In the genomic region with DNA sequence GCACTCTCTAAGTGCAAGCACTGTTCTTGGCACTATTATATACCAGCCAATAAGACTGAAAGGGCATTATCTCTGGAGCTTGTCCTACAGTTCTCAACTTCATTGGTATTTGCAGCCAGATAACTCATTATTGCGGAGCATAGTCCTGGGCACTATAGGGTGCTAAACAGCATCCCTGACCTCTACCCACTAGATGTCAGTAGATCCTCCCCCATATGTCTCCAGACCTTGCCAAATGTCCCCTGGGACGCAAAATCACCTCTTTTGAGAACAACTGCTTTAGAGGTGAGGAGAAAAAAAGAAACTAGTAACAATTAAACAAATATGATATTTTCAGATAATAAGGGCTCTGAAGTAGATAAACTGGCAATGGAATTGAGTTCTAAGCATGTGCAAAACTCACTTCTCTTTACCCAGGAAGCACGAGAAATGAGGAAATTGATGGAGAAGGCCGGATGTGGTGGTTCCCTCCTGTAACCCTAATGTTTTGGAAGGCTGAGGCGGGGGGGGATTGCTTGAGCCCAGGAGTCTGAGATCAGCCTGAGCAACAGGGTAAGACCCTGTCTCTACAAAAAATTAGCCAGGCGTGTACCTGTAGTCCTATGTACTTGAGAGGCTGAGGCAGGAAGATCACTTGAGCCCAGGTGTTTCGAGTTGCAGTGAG, we compare ENCODE assay signal across 8 cellular contexts.
DNase-seq lines count a peak whose midpoint lies in the region; ATAC-seq and TF ChIP-seq lines count a peak whose summit lies in the region.

No MANE protein-coding gene starts in this region.

- DNase-seq in activated naive CD4-positive, alpha-beta T cell treated with anti-CD3 and anti-CD28 coated beads, Interleukin-2, amount 10 ng/mL, durations not matched to agents 7 days and 5 days: no peak
- no peak for DNase-seq in activated naive CD4-positive, alpha-beta T cell (lab: John Stamatoyannopoulos, UW)
- DNase-seq in PC-9 (no peak), fibroblast of villous mesenchyme (ENCODE audit: low read depth) (no peak), left lobe of liver (ENCODE audit: low spot score) (no peak), HCEC 1CT (no peak), DMS153 treated with DMSO at 0.1 percent for 48 hours (lab: John Stamatoyannopoulos, UW; ENCODE audit: unreplicated experiment) (no peak)

- H2AFZ ChIP-seq in PC-9: no peak overlapping the region

- no peaks in the 10 kb centered on the region for H3K9me3 Mint-ChIP-seq in activated naive CD4-positive, alpha-beta T cell treated with anti-CD3 and anti-CD28 coated beads, Interleukin-2, amount 10 ng/mL, durations not matched to agents 7 days and 5 days

- no peak overlapping the region for H3K4me2 ChIP-seq in PC-9

- H3K27ac Mint-ChIP-seq in activated naive CD4-positive, alpha-beta T cell treated with anti-CD3 and anti-CD28 coated beads, Interleukin-2, amount 10 ng/mL, durations not matched to agents 7 days and 5 days: peak overlapping the region; percentile 60

- H3K79me2 ChIP-seq in PC-9 (ENCODE audit: low read depth): no peaks in the 10 kb centered on the region

- intact Hi-C loops in PC-9 (cut with micrococcal nuclease; ENCODE audit: unreplicated experiment): loop anchor here (2.0 to 10.0 kb wide), 3 partner anchors 86 to 630 kb away; no protein-coding TSS in a partner anchor

- POLR2A ChIA-PET in PC-9 (lab: Charles Lee; ENCODE audit: unreplicated experiment): no interaction called here

- H4K20me1 ChIP-seq in PC-9 (ENCODE audit: insufficient read depth): no peaks in the 10 kb centered on the region

- ATAC-seq in HG02884 (IDR thresholded peaks at IDR 0.05; ENCODE audit: unreplicated experiment) (peak; percentile 31), left lobe of liver (no peak)

- no peaks in the 10 kb centered on the region for H3K9me2 ChIP-seq in PC-9 (ENCODE audit: insufficient read depth)

- CTCF ChIA-PET in activated naive CD4-positive, alpha-beta T cell treated with anti-CD3 and anti-CD28 coated beads, Interleukin-2, amount 10 ng/mL, durations not matched to agents 7 days and 5 days (lab: Charles Lee): interaction anchor here (0.7 to 4.5 kb wide), 13 partner anchors 8 to 341 kb away, joined by 3 to 30 read pairs (median 4); no protein-coding TSS in a partner anchor
- CTCF ChIA-PET in PC-9 (lab: Charles Lee): no interaction called here

- H3K27me3 Mint-ChIP-seq in activated naive CD4-positive, alpha-beta T cell treated with anti-CD3 and anti-CD28 coated beads, Interleukin-2, amount 10 ng/mL, durations not matched to agents 7 days and 5 days: no peaks in the 10 kb centered on the region

- TF ChIP-seq CTCF in PC-9 (conservative IDR thresholded peaks at IDR 0.05): peak; percentile 33; the same call in 1 of the 2 replicates
- peak; percentile 39 for TF ChIP-seq CTCF in fibroblast of villous mesenchyme (IDR thresholded peaks at IDR 0.05; ENCODE audit: insufficient read depth, low read depth, low read length)

- H3K27me3 ChIP-seq in PC-9 (ENCODE audit: insufficient read depth, low read depth): no peaks in the 10 kb centered on the region

- no peaks in the 10 kb centered on the region for H3K9me3 ChIP-seq in PC-9 (ENCODE audit: insufficient read depth, low read depth)

- no peak overlapping the region for H3K4me3 Mint-ChIP-seq in activated naive CD4-positive, alpha-beta T cell treated with anti-CD3 and anti-CD28 coated beads, Interleukin-2, amount 10 ng/mL, durations not matched to agents 7 days and 5 days

- no peak overlapping the region for H3K27ac ChIP-seq in PC-9

- H3K36me3 Mint-ChIP-seq in activated naive CD4-positive, alpha-beta T cell treated with anti-CD3 and anti-CD28 coated beads, Interleukin-2, amount 10 ng/mL, durations not matched to agents 7 days and 5 days: peaks cover 1% of the 10 kb centered on the region

- peaks cover 42% of the 10 kb centered on the region for H3K4me1 Mint-ChIP-seq in activated naive CD4-positive, alpha-beta T cell treated with anti-CD3 and anti-CD28 coated beads, Interleukin-2, amount 10 ng/mL, durations not matched to agents 7 days and 5 days

- BruUV-seq in PC-9 (replicated peaks; lab: Mats Ljungman, UMichigan): no TSS peak

- no peaks in the 10 kb centered on the region for H3F3A ChIP-seq in PC-9 (ENCODE audit: insufficient read depth, low read depth)

- H3K4me3 ChIP-seq in PC-9 (no peak overlapping the region), fibroblast of villous mesenchyme (ENCODE audit: low read depth, low read length) (no peak overlapping the region)

- no peaks in the 10 kb centered on the region for H3K4me1 ChIP-seq in PC-9 (replicated peaks; ENCODE audit: insufficient read depth)

- H3K36me3 ChIP-seq in PC-9 (ENCODE audit: low read depth): no peaks in the 10 kb centered on the region
